Comparison of ENCODE assay signal across 8 cellular contexts in the genomic region with DNA sequence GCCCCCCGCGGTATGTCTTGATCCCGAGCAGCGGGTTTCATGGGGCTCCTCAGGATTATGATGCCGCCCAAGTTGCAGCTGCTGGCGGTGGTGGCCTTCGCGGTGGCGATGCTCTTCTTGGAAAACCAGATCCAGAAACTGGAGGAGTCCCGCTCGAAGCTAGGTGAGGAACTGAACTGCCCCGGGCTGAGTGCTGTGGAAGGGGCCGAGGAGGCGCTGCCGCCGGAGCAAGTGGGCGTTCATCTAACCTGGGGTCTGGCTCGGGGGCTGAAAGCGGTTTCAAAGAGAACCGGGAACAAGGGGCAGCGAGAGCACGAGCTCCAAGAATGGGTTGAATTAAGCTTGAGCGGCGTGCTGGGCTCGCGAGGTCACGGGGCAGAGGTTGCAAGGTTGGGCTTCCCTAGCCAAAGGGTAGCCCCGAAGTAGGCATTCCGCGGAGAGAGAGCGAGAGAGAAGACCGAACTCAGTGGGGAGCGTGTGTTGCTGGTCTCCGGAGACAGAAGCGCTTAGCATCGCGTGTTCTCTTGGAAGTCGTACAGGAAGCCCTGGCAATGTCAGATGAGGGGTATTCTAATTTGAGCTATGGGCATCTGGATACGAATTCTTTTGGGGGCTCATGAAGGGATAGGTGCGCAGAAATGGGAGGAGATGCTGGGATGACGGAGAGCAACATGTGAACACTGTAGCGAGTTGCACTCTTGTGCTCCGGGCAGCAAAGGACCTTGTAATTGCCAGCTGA. TPM values are rescaled to one million over a fixed set of nuclear protein-coding genes. Genes with fewer than 3 reads are reported as not detected.
DNase-seq lines count a peak whose midpoint lies in the region; ATAC-seq and TF ChIP-seq lines count a peak whose summit lies in the region.

No MANE protein-coding gene starts in this region.

- no peak for TF ChIP-seq CTCF in BE2C (IDR thresholded peaks at IDR 0.05; ENCODE audit: low read depth, low read length)
- no peak for TF ChIP-seq CTCF in Panc1 (IDR thresholded peaks at IDR 0.05)
- TF ChIP-seq CTCF in gastroesophageal sphincter (IDR thresholded peaks at IDR 0.05): no peak
- no peak for TF ChIP-seq CTCF in testis (IDR thresholded peaks at IDR 0.05)

- peak; percentile 29 for ATAC-seq in GM19395 (IDR thresholded peaks at IDR 0.05; ENCODE audit: unreplicated experiment)
- peak; percentile 39 for ATAC-seq in Panc1
- no peak for ATAC-seq in gastroesophageal sphincter

- POLR2A ChIA-PET in Panc1 (lab: Charles Lee): interaction anchor here (0.8 kb wide), 1 partner anchor 19 kb away, joined by 3 read pairs; no protein-coding TSS in a partner anchor

- CTCF ChIA-PET in Panc1 (lab: Charles Lee): interaction anchor here (1.4 kb wide), 1 partner anchor 50 kb away, joined by 3 read pairs; no protein-coding TSS in a partner anchor

- H3K4me1 ChIP-seq in BE2C: no peaks in the 10 kb centered on the region
- peaks cover 21% of the 10 kb centered on the region; the same call in 1 of the 2 replicates for H3K4me1 ChIP-seq in Panc1 (ENCODE audit: control insufficient read depth, insufficient read depth, low read length)
- peaks cover 6 to 48% (median 16%) of the 10 kb centered on the region in 3 donors for H3K4me1 ChIP-seq in gastroesophageal sphincter
- peaks cover 14% of the 10 kb centered on the region for H3K4me1 ChIP-seq in testis

- H3K27me3 ChIP-seq in BE2C (no peaks in the 10 kb centered on the region), Panc1 (ENCODE audit: control insufficient read depth, insufficient read depth, low read length) (no peaks in the 10 kb centered on the region), gastroesophageal sphincter (no peaks in the 10 kb centered on the region), testis (no peaks in the 10 kb centered on the region)

- in situ Hi-C loops in Panc1 (cut with HindIII; ENCODE audit: low pct_unique_long_range_greater_than_20kb, low sequenced_read_pairs): no loop called here

- intact Hi-C loops in Panc1 (cut with micrococcal nuclease; ENCODE audit: unreplicated experiment): loop anchor here (10.0 kb wide), 1 partner anchor 110 kb away; no protein-coding TSS in a partner anchor
- intact Hi-C loops in testis (cut with DNase I; ENCODE audit: low total_unique reads): no loop called here

- no peak for TF ChIP-seq EP300 in gastroesophageal sphincter (IDR thresholded peaks at IDR 0.05)

- H3K4me3 ChIP-seq in BE2C (ENCODE audit: low read depth, low read length) (peak overlapping the region; percentile 81), Panc1 (ENCODE audit: low read depth in 2 of 2, low read length in 2 of 2) (peak overlapping the region; percentile 94 to 95), gastroesophageal sphincter (peak overlapping the region; percentile 82 to 94), testis (peak overlapping the region; percentile 89 to 92)

- WGBS in gastroesophageal sphincter (ENCODE audit: low coverage in 1 of 2), 2 donors: 0% methylated on average over 10 to 15 of the region's 43 CpGs
- 0% methylated on average over 24 to 42 of the region's 43 CpGs for WGBS in testis, 2 donors

- H3K9me3 ChIP-seq in BE2C (no peaks in the 10 kb centered on the region), Panc1 (ENCODE audit: control insufficient read depth, insufficient read depth, low read depth, low read length) (no peaks in the 10 kb centered on the region), gastroesophageal sphincter (no peaks in the 10 kb centered on the region), testis (no peaks in the 10 kb centered on the region)

- BruUV-seq in Panc1 (replicated peaks; lab: Mats Ljungman, UMichigan): TSS peak; percentile 72

- TF ChIP-seq POLR2A in gastroesophageal sphincter (IDR thresholded peaks at IDR 0.05): no peak
- no peak for TF ChIP-seq POLR2A in testis (IDR thresholded peaks at IDR 0.05)

- no peaks in the 10 kb centered on the region for H3K36me3 ChIP-seq in BE2C
- peaks cover 4% of the 10 kb centered on the region; the same call in 1 of the 2 replicates for H3K36me3 ChIP-seq in Panc1 (ENCODE audit: control insufficient read depth, insufficient read depth, low read length)
- peaks cover 0 to 3% of the 10 kb centered on the region in 2 donors for H3K36me3 ChIP-seq in gastroesophageal sphincter
- H3K36me3 ChIP-seq in testis (ENCODE audit: low read depth, missing control alignments): no peaks in the 10 kb centered on the region

- DNase-seq in BE2C (peak; percentile 22), HUDEP-2 (lab: John Stamatoyannopoulos, UW; ENCODE audit: unreplicated experiment in 76 of 76) (peak in 53 of 76 experiments; percentile 7 to 65 (median 37)), Panc1 (ENCODE audit: low read depth, low spot score) (peak; percentile 39), nucleus accumbens (lab: John Stamatoyannopoulos, UW) (peak in 52 of 56 donors; percentile 9 to 79 (median 57)), testis (peak; percentile 84)
- DNase-seq in activated effector memory CD4-positive, alpha-beta T cell treated with Interleukin-2 at 50 U/mL for 16 hours: peak; percentile 38

- H3K27ac ChIP-seq in Panc1 (ENCODE audit: low read length) (peak overlapping the region; percentile 89), gastroesophageal sphincter (peak overlapping the region; percentile 78 to 97 (median 92)), testis (peak overlapping the region; percentile 94 to 95)

RNA-seq across cellular contexts. Expression of a gene that starts 0.7 kb away (rescaled TPM):
- 24.3 TPM for polyA plus RNA-seq in BE2C (2012; ENCODE audit: insufficient read depth, insufficient read length, low read depth)
- 81.0 TPM for total RNA-seq in Panc1 (2021; ENCODE audit: unreplicated experiment)
- 35.5 TPM for polyA plus RNA-seq in Panc1 (2012; ENCODE audit: insufficient read length)
- total RNA-seq in gastroesophageal sphincter: 10 to 100 TPM; 10.3 to 17.0 (median 11.7) TPM
- 10 to 100 TPM; 12.8 to 22.4 TPM for total RNA-seq in testis
- 21.1 TPM for polyA plus RNA-seq in testis (ENCODE audit: insufficient read depth, low read depth, low replicate concordance)

RNA-seq across cellular contexts. Expression of a gene that starts 1.2 kb away (rescaled TPM):
- 152 TPM for polyA plus RNA-seq in BE2C (2012; ENCODE audit: insufficient read depth, insufficient read length, low read depth)
- total RNA-seq in Panc1 (2021; ENCODE audit: unreplicated experiment) (190 TPM), gastroesophageal sphincter (100 to 1,000 TPM in 2 of 4 donors, 10 to 100 TPM in 2; 71.0 to 123 (median 102) TPM), testis (100 to 1,000 TPM; 106 to 115 TPM)
- polyA plus RNA-seq in Panc1 (2012; ENCODE audit: insufficient read length): 116 TPM
- polyA plus RNA-seq in testis (ENCODE audit: insufficient read depth, low read depth, low replicate concordance): 218 TPM

Comparison
In these comparisons a context has a peak if more than half of its experiments do, and no peak if none do; other contexts are left out.
1. DNase-seq: peak in every context shown above with its lines; median percentile 84 in testis; 57 in nucleus accumbens; 39 in Panc1; 38 in activated effector memory CD4-positive, alpha-beta T cell treated with Interleukin-2 at 50 U/mL for 16 hours; 37 in HUDEP-2; 22 in BE2C.